In genomic region chr1:19163261-19163660, GRCh38 we compare ENCODE assay signal across 13 cellular contexts. TPM values are rescaled to one million over a fixed set of nuclear protein-coding genes. Genes with fewer than 3 reads are reported as not detected.
DNase-seq lines count a peak whose midpoint lies in the region; ATAC-seq and TF ChIP-seq lines count a peak whose summit lies in the region.
"Had no signal": no experiment of that assay in that cellular context is flagged by ENCODE, and none has a peak within 500 bp of the region (broad histone marks: within the 10 kb centered on the region; RNA-seq: fewer than 3 reads in every experiment).

No MANE protein-coding gene starts in this region.

- H3K9ac ChIP-seq in HCT116 (ENCODE audit: low read length), result no peak overlapping the region

- H3K9me3 ChIP-seq in HCT116 (ENCODE audit: control insufficient read depth in 1 of 2, insufficient read depth in 1 of 2, low read depth in 1 of 2, low read length in 2 of 2) (no peaks in the 10 kb centered on the region), breast epithelium (no peaks in the 10 kb centered on the region), lower lobe of right lung (no peaks in the 10 kb centered on the region), left lung (no peaks in the 10 kb centered on the region)

- H4K20me1 ChIP-seq in HCT116 (ENCODE audit: insufficient read depth), result no peaks in the 10 kb centered on the region

- RAD21 ChIA-PET in HCT116 (lab: Charles Lee; ENCODE audit: low non-redundant PET in 1 of 2, low total read pairs in 2 of 2, uncharacterized antibody in 2 of 2, unreplicated experiment in 2 of 2), result no interaction called here

- H3K4me1 ChIP-seq in HCT116 (ENCODE audit: control insufficient read depth in 1 of 2, insufficient read depth in 2 of 2, low read length in 2 of 2) (no peaks in the 10 kb centered on the region), breast epithelium (no peaks in the 10 kb centered on the region), lower lobe of right lung (no peaks in the 10 kb centered on the region), left lung (no peaks in the 10 kb centered on the region)

- no peaks in the 10 kb centered on the region for H3K27me3 ChIP-seq in HCT116 (ENCODE audit: insufficient read depth, low read length)
- H3K27me3 ChIP-seq in breast epithelium, result no peaks in the 10 kb centered on the region
- no peaks in the 10 kb centered on the region for H3K27me3 ChIP-seq in lower lobe of right lung (ENCODE audit: low read depth)
- no peaks in the 10 kb centered on the region for H3K27me3 ChIP-seq in left lung

- no peak overlapping the region for H3K27ac ChIP-seq in HCT116 (ENCODE audit: low read depth, low read length)
- H3K27ac ChIP-seq in breast epithelium, result peak overlapping the region; percentile 8 to 57
- H3K27ac ChIP-seq in lower lobe of right lung, result peak overlapping the region; percentile 4
- H3K27ac ChIP-seq in left lung, result no peak overlapping the region

- H2AFZ ChIP-seq in HCT116 (ENCODE audit: low read depth, low read length, poor library complexity, severe bottlenecking), result no peak overlapping the region

- TF ChIP-seq CTCF in HCT116 (IDR thresholded peaks at IDR 0.05 in 2 of 3, conservative IDR thresholded peaks at IDR 0.05 in 1 of 3; ENCODE audit: borderline replicate concordance in 1 of 3, insufficient read depth in 1 of 3, low read depth in 2 of 3, low read length in 2 of 3), result no peak
- TF ChIP-seq CTCF in breast epithelium (IDR thresholded peaks at IDR 0.05), result no peak
- no peak for TF ChIP-seq CTCF in lower lobe of right lung (IDR thresholded peaks at IDR 0.05)
- no peak for TF ChIP-seq CTCF in left lung (IDR thresholded peaks at IDR 0.05)

- H3K36me3 ChIP-seq in HCT116 (ENCODE audit: control insufficient read depth in 1 of 2, insufficient read depth in 2 of 2, low read length in 2 of 2) (peaks cover 89 to 92% of the 10 kb centered on the region in 2 experiments), breast epithelium (peaks cover 13% of the 10 kb centered on the region), lower lobe of right lung (peaks cover 100% of the 10 kb centered on the region), left lung (peaks cover 9 to 100% of the 10 kb centered on the region in 2 donors)

- no peaks in the 10 kb centered on the region for H3K9me2 ChIP-seq in HCT116 (ENCODE audit: insufficient read depth)

- BruUV-seq in HCT116 (replicated peaks; lab: Mats Ljungman, UMichigan), result TSS peak; percentile 11

- intact Hi-C loops in HCT116 (cut with micrococcal nuclease) (no loop called here), breast epithelium (cut with DNase I; ENCODE audit: low total_unique reads) (no loop called here), lower lobe of right lung (cut with DNase I) (no loop called here), left lung (cut with DNase I) (no loop called here)

- no peak for TF ChIP-seq RAD21 in HCT116 (IDR thresholded peaks at IDR 0.05; ENCODE audit: low read depth)

- POLR2A ChIA-PET in HCT116 (lab: Charles Lee), result no interaction called here

- ATAC-seq in HCT116, result no peak
- ATAC-seq in lower lobe of right lung, result no peak
- no peak for ATAC-seq in left lung
- ATAC-seq in GM18502 (IDR thresholded peaks at IDR 0.05; ENCODE audit: poor library complexity, unreplicated experiment), result no peak
- ATAC-seq: activated naive CD4-positive, alpha-beta T cell treated with anti-CD3 and anti-CD28 coated beads, Interleukin-2, amount 50 U/mL, for 72 hours had no signal

- peak; percentile 9 for DNase-seq in ACHN
- DNase-seq in HCT116 (ENCODE audit: low read depth, low spot score), result no peak
- DNase-seq in breast epithelium (ENCODE audit: low spot score in 2 of 2), result peak in 1 of 2 donors; percentile 28
- DNase-seq in lower lobe of right lung, result no peak
- no peak for DNase-seq in HuH-7 (ENCODE audit: low spot score)
- no peak for DNase-seq in left lung
- DNase-seq in activated CD4-positive, alpha-beta T cell treated with anti-CD3 and anti-CD28 coated beads for 1 hour, result no peak
- DNase-seq: activated CD4-positive, alpha-beta memory T cell treated with anti-CD3 and anti-CD28 coated beads for 36 hours; H7; KG1; OCI-M1 had no signal

- CTCF ChIA-PET in HCT116 (lab: Charles Lee), result no interaction called here

- H3K4me3 ChIP-seq in HCT116 (replicated peaks in 1 of 2; ENCODE audit: low read depth in 1 of 2, low read length in 2 of 2), result no peak overlapping the region
- no peak overlapping the region for H3K4me3 ChIP-seq in breast epithelium
- H3K4me3 ChIP-seq in lower lobe of right lung, result no peak overlapping the region
- no peak overlapping the region for H3K4me3 ChIP-seq in left lung

- in situ Hi-C loops in ACHN (cut with HindIII; ENCODE audit: low pct_ligation_motif_present, low pct_unique_long_range_greater_than_20kb, low sequenced_read_pairs), result no loop called here

- 0 out of 2 replicates have a peak, but pooled peaks cover 4% of the 10 kb centered on the region for H3K79me2 ChIP-seq in HCT116 (ENCODE audit: insufficient read depth, low read length)

- H3K4me2 ChIP-seq in HCT116 (ENCODE audit: low read length), result no peak overlapping the region

- no peak for TF ChIP-seq POLR2A in HCT116 (IDR thresholded peaks at IDR 0.05; ENCODE audit: borderline replicate concordance, extremely low read depth, insufficient read depth, insufficient read length)
- TF ChIP-seq POLR2A in breast epithelium (IDR thresholded peaks at IDR 0.05), result no peak

TF ChIP-seq in HCT116, 20 proteins besides CTCF, POLR2A, EP300 and RAD21 (continues in another document):
- TF ChIP-seq ELF1 (IDR thresholded peaks at IDR 0.05; ENCODE audit: borderline replicate concordance, low read depth), result no peak
- TF ChIP-seq REST (IDR thresholded peaks at IDR 0.05; ENCODE audit: low read depth), result no peak
- TF ChIP-seq ZFX (IDR thresholded peaks at IDR 0.05), result no peak
- TF ChIP-seq TCF7L2 (IDR thresholded peaks at IDR 0.05; ENCODE audit: borderline replicate concordance, extremely low read depth, insufficient read depth, insufficient read length), result no peak
- TF ChIP-seq ATF3 (IDR thresholded peaks at IDR 0.05), result no peak
- no peak for TF ChIP-seq SP1 (IDR thresholded peaks at IDR 0.05; ENCODE audit: low read depth)
- TF ChIP-seq FOSL1 (IDR thresholded peaks at IDR 0.05; ENCODE audit: low read depth), result no peak
- TF ChIP-seq ZNF274 (IDR thresholded peaks at IDR 0.05; ENCODE audit: low read depth, low read length), result no peak
- no peak for TF ChIP-seq MAX (IDR thresholded peaks at IDR 0.05)
- TF ChIP-seq POLR2AphosphoS5 (IDR thresholded peaks at IDR 0.05; ENCODE audit: low read depth, low read length), result no peak
- no peak for TF ChIP-seq SRF (IDR thresholded peaks at IDR 0.05; ENCODE audit: low read depth)
- TF ChIP-seq CEBPB (IDR thresholded peaks at IDR 0.05; ENCODE audit: low read depth), result no peak
- no peak for TF ChIP-seq YY1 (IDR thresholded peaks at IDR 0.05; ENCODE audit: extremely low read depth, insufficient replicate concordance, low read depth, low read length)
- TF ChIP-seq EZH2phosphoT487 (IDR thresholded peaks at IDR 0.05; ENCODE audit: borderline replicate concordance), result no peak
- no peak for TF ChIP-seq EZH2 (IDR thresholded peaks at IDR 0.05)

RNA-seq across cellular contexts. Expression of gene UBR4, which starts 46.8 kb away (rescaled TPM):
- total RNA-seq in HCT116 (2021; ENCODE audit: unreplicated experiment) (107 TPM), breast epithelium (100 to 1,000 TPM; 114 to 145 (median 140) TPM), lower lobe of right lung (125 TPM), left lung (100 to 1,000 TPM in 1 of 2 donors, 10 to 100 TPM in 1; 95.9 to 130 TPM)
- polyA plus RNA-seq in HCT116 (2012), result 118 and 134 TPM in 2 replicates

Comparison
In these comparisons a context has a peak if more than half of its experiments do, and no peak if none do; other contexts are left out.
1. H3K27ac ChIP-seq: peak in breast epithelium (2 of 2) and lower lobe of right lung (single experiment); none in HCT116 (single experiment) and left lung (0 of 2).